In the genomic region with DNA sequence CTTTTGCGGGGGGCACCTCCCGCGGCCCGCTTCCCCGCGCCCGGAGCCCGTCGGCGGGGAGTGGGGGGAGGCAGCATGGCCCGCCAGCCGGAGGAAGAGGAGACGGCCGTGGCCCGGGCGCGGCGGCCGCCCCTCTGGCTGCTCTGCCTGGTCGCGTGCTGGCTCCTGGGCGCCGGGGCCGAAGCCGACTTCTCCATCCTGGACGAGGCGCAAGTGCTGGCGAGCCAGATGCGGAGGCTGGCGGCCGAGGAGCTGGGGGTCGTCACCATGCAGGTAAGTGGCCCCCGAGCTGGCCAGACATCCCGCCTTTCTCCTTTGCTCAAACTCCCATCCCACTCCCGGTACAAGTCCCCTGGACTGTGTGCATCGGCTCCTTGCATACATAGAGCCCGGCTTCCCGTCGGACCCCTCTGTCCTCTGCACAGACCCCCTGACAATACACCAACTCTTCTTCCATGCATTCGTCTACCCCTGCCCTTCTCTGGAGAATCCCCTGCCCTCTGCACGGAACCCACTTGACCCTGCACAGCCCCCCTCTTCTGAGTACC, we compare ENCODE assay signal across 8 cellular contexts. TPM values are rescaled to one million over a fixed set of nuclear protein-coding genes. Genes with fewer than 3 reads are reported as not detected.
A peak's percentile ranks its signal among the peaks of the same experiment; 100 is the strongest.
DNase-seq lines count a peak whose midpoint lies in the region; ATAC-seq and TF ChIP-seq lines count a peak whose summit lies in the region.

No MANE protein-coding gene starts in this region.

- intact Hi-C loops in dorsolateral prefrontal cortex (cut with DNase I), result loop anchor here in 1 of 2 donors (10.0 kb wide), 2 partner anchors 206 to 214 kb away; no protein-coding TSS in a partner anchor
- intact Hi-C loops in tibial artery (cut with DNase I; ENCODE audit: low total_unique reads), result loop anchor here (5.0 kb wide), 1 partner anchor 207 kb away; no protein-coding TSS in a partner anchor

- no peaks in the 10 kb centered on the region for H3K9me3 Mint-ChIP-seq in HFFc6

- peaks cover 12% of the 10 kb centered on the region for H3K36me3 ChIP-seq in NT2/D1 (ENCODE audit: insufficient read depth, insufficient read length, low read length)
- no peaks in the 10 kb centered on the region for H3K36me3 ChIP-seq in lung (ENCODE audit: control insufficient read depth in 2 of 2, insufficient read depth in 2 of 2, low read length in 2 of 2)
- no peaks in the 10 kb centered on the region for H3K36me3 ChIP-seq in tibial artery

- no peaks in the 10 kb centered on the region for H3K9me3 ChIP-seq in NT2/D1 (ENCODE audit: insufficient read depth, low read length)
- H3K9me3 ChIP-seq in lung (ENCODE audit: control insufficient read depth in 2 of 2, insufficient read depth in 1 of 2, low read length in 1 of 2), result no peaks in the 10 kb centered on the region
- no peaks in the 10 kb centered on the region for H3K9me3 ChIP-seq in tibial artery

- H3K4me1 ChIP-seq in NT2/D1 (ENCODE audit: insufficient read depth, insufficient read length) (peaks cover 7% of the 10 kb centered on the region), lung (ENCODE audit: control insufficient read depth in 2 of 2, insufficient read depth in 2 of 2, low read length in 2 of 2) (peaks cover 5 to 6% of the 10 kb centered on the region in 2 donors), tibial artery (peaks cover 0 to 41% (median 15%) of the 10 kb centered on the region in 4 donors)

- H3K27me3 Mint-ChIP-seq in HFFc6 (ENCODE audit: insufficient read depth), result peaks cover 10% of the 10 kb centered on the region

- DNase-seq in NCI-H748 (lab: John Stamatoyannopoulos, UW; ENCODE audit: unreplicated experiment) (peak; percentile 57), NCI-H748 treated with DMSO at 0.1 percent for 48 hours (lab: John Stamatoyannopoulos, UW) (no peak), HFFc6 (no peak), NT2/D1 (ENCODE audit: low read depth, low spot score) (no peak), dorsolateral prefrontal cortex (peak in 3 of 10 donors; percentile 4 to 15 (median 11)), lung (ENCODE audit: low spot score) (no peak), tibial artery (peak; percentile 28 to 67)
- no peak for DNase-seq in central memory CD4-positive, alpha-beta T cell

- H3K4me3 Mint-ChIP-seq in HFFc6, result peak overlapping the region; percentile 93

- TF ChIP-seq CTCF in HFFc6 (IDR thresholded peaks at IDR 0.05), result no peak
- TF ChIP-seq CTCF in dorsolateral prefrontal cortex (IDR thresholded peaks at IDR 0.05 in 54 of 56, conservative IDR thresholded peaks at IDR 0.05 in 2 of 56; ENCODE audit: low read depth in 1 of 56, partially characterized antibody in 56 of 56), result no peak
- no peak for TF ChIP-seq CTCF in lung (IDR thresholded peaks at IDR 0.05; ENCODE audit: control extremely low read depth, extremely low read depth)
- no peak for TF ChIP-seq CTCF in tibial artery (IDR thresholded peaks at IDR 0.05)

- peaks cover 36% of the 10 kb centered on the region for H3K4me1 Mint-ChIP-seq in HFFc6 (ENCODE audit: low read depth)

- H3K27ac ChIP-seq in dorsolateral prefrontal cortex, result peak overlapping the region in 44 of 59 donors; percentile 6 to 88 (median 72)
- H3K27ac ChIP-seq in lung (ENCODE audit: low read depth in 1 of 2, low read length in 1 of 2), result peak overlapping the region; percentile 46 to 84
- H3K27ac ChIP-seq in tibial artery, result peak overlapping the region; percentile 76 to 89

- H3K27me3 ChIP-seq in NT2/D1 (ENCODE audit: insufficient read depth, insufficient read length), result peaks cover 32% of the 10 kb centered on the region
- peaks cover 0 to 11% (median 0%) of the 10 kb centered on the region in 45 donors for H3K27me3 ChIP-seq in dorsolateral prefrontal cortex
- no peaks in the 10 kb centered on the region for H3K27me3 ChIP-seq in lung (ENCODE audit: control insufficient read depth, insufficient read depth)
- no peaks in the 10 kb centered on the region for H3K27me3 ChIP-seq in tibial artery

- H3K4me3 ChIP-seq in NT2/D1 (ENCODE audit: insufficient read length, low read depth) (peak overlapping the region; percentile 98), dorsolateral prefrontal cortex (peak overlapping the region; percentile 48 to 83 (median 72)), lung (peak overlapping the region; percentile 64), tibial artery (peak overlapping the region; percentile 73 to 87)

- ATAC-seq in lung (ENCODE audit: insufficient read depth, low FRiP score), result no peak

- H3K36me3 Mint-ChIP-seq in HFFc6 (ENCODE audit: low read depth), result no peaks in the 10 kb centered on the region

- H3K27ac Mint-ChIP-seq in HFFc6, result peak overlapping the region; percentile 31

- 0 to 1% methylated on average over 36 to 41 of the region's 41 CpGs for WGBS in lung, 2 donors

- H3K9ac ChIP-seq in NT2/D1 (ENCODE audit: insufficient read length, low read depth), result peak overlapping the region; percentile 99

RNA-seq across cellular contexts. Expression of a gene that starts 0.8 kb away (rescaled TPM):
- total RNA-seq in HFFc6 (2021; fragmentation: NEBNext Ultra II Directional; extraction: Animal tissue kit (Norgen Biotek cat#: 25700)), result 1 to 10 TPM; 3.9 to 5.5 (median 5.1) TPM
- total RNA-seq in dorsolateral prefrontal cortex (10 to 100 TPM; 11.3 to 40.6 (median 20.3) TPM), lung (10 to 100 TPM; 16.0 to 49.6 TPM)
- 1 to 10 TPM; 4.7 to 9.0 TPM for polyA plus RNA-seq in lung

Comparison
In these comparisons a context has a peak if more than half of its experiments do, and no peak if none do; other contexts are left out.
1. DNase-seq: peak in NCI-H748 (single experiment) and tibial artery (2 of 2); none in NCI-H748 treated with DMSO at 0.1 percent for 48 hours (single experiment), HFFc6 (single experiment), NT2/D1 (single experiment), lung (single experiment) and central memory CD4-positive, alpha-beta T cell (single experiment).
2. Peak in every context shown above with its lines, with median percentiles within 50 percentile points of each other: H3K4me3 ChIP-seq and H3K27ac ChIP-seq.